ENCODE assay signal across 14 cellular contexts in the genomic region with DNA sequence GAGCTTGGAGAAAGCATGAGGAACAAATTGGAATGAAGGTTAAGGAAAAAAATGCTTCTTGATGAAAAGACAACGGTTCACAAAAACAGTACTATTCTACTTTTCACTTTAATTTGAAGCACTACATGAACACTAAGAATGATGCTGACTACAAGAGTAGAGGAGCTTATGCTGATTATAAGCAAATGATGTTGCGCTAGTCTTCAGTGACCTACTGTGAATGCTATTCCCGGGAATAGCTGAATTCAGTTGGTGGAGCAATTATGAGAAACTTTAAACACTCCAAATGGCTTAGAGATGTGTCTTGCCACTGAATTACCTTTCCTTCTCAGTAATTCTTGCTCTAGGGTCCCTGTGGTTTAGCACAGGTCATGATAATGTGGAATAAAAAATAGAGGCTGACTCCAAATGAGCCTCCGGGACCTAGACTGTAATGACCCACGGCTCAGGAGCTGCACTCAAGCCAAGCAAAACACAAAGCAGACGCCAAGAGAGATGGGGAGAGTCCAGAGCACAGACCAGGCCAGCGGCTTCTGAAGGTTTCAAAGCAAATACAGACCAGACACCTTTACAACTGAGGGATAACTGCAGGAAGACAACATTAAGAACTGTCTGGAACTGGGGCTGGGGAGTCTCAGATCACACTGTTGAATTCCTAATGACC.
DNase-seq lines count a peak whose midpoint lies in the region; ATAC-seq and TF ChIP-seq lines count a peak whose summit lies in the region.
"Had no signal": no experiment of that assay in that cellular context is flagged by ENCODE, and none has a peak within 500 bp of the region (broad histone marks: within the 10 kb centered on the region; RNA-seq: fewer than 3 reads in every experiment).

No MANE protein-coding gene starts in this region.

- TF ChIP-seq CTCF in astrocyte of the spinal cord (IDR thresholded peaks at IDR 0.05; ENCODE audit: low read depth, low read length): no peak

- intact Hi-C loops in left ventricle myocardium superior (cut with micrococcal nuclease) (no loop called here), sciatic nerve (cut with DNase I) (no loop called here)

- in situ Hi-C loops in astrocyte of the spinal cord (cut with HindIII; ENCODE audit: low sequenced_read_pairs): no loop called here

- H3K4me3 ChIP-seq in astrocyte of the spinal cord (ENCODE audit: low read depth, low read length): no peak overlapping the region
- H3K4me3 ChIP-seq: HAP-1 had no signal

- DNase-seq in M059J (ENCODE audit: low read depth): peak; percentile 39
- DNase-seq in astrocyte of the spinal cord (ENCODE audit: low read depth, low spot score): peak; percentile 74
- DNase-seq in left ventricle myocardium superior: no peak
- DNase-seq in sciatic nerve (ENCODE audit: low spot score): peak; percentile 70
- no peak for DNase-seq in activated CD4-positive, CD25-positive, alpha-beta regulatory T cell treated with anti-CD3 and anti-CD28 coated beads, Interleukin-2, amount 50 U/mL, for 72 hours
- DNase-seq: DMS 273 treated with DMSO at 0.1 percent for 48 hours, EL, Kasumi-1, NCI-H1105 treated with DMSO at 0.1 percent for 48 hours, NCI-H1930, NCI-H69 had no signal

- ATAC-seq in left ventricle myocardium superior: peak; percentile 67
- peak; percentile 90 for ATAC-seq in sciatic nerve
- ATAC-seq in GM18907 (IDR thresholded peaks at IDR 0.05; ENCODE audit: unreplicated experiment): no peak
- ATAC-seq in GM21737 (IDR thresholded peaks at IDR 0.05; ENCODE audit: unreplicated experiment): no peak

Comparison
In these comparisons a context has a peak if more than half of its experiments do, and no peak if none do; other contexts are left out.
1. DNase-seq: peak in M059J (single experiment), astrocyte of the spinal cord (single experiment) and sciatic nerve (single experiment); none in left ventricle myocardium superior (single experiment) and activated CD4-positive, CD25-positive, alpha-beta regulatory T cell treated with anti-CD3 and anti-CD28 coated beads, Interleukin-2, amount 50 U/mL, for 72 hours (single experiment).
2. ATAC-seq: peak in left ventricle myocardium superior (single experiment) and sciatic nerve (single experiment); none in GM18907 (single experiment) and GM21737 (single experiment).